In genomic region chr4:21835712-21836111, GRCh38 we compare ENCODE assay signal across 25 cellular contexts.
"Had no signal": no experiment of that assay in that cellular context is flagged by ENCODE, and none has a peak within 500 bp of the region (broad histone marks: within the 10 kb centered on the region; RNA-seq: fewer than 3 reads in every experiment).

No MANE protein-coding gene starts in this region.

- H3K4me1 ChIP-seq: heart right ventricle, left ventricle myocardium inferior, pancreas, prostate gland, spleen, thyroid gland, transverse colon, upper lobe of right lung had no signal

- H3K27ac ChIP-seq: heart right ventricle, hepatocyte, left ventricle myocardium inferior, pancreas, prostate gland, spleen, thyroid gland, transverse colon, upper lobe of right lung had no signal

- H3K27me3 ChIP-seq: heart right ventricle, hepatocyte, pancreas, spleen, thyroid gland, transverse colon, upper lobe of right lung had no signal

- FAIRE-seq: keratinocyte, pancreas, small intestine, urothelium cell line had no signal

- ATAC-seq: heart right ventricle; natural killer cell treated with Interleukin-12 subunit alpha and Interleukin-12 subunit beta and Interleukin-15 and Interleukin-18, amount 100 ng/mL, for 72 hours; pancreas; right cardiac atrium; sciatic nerve; stimulated activated effector memory CD8-positive, alpha-beta T cell treated with anti-CD3 and anti-CD28 coated beads, Interleukin-12 subunit alpha, Interleukin-12 subunit beta, amount 100 ng/mL, for 72 hours; stimulated activated naive CD8-positive, alpha-beta T cell treated with anti-CD3 and anti-CD28 coated beads, Interleukin-15, amount 100 ng/mL, for 72 hours; upper lobe of right lung had no signal

- H2AFZ ChIP-seq: hepatocyte had no signal

- DNase-seq: heart right ventricle; left ventricle myocardium inferior; mesendoderm; naive B cell; pancreas; posterior cingulate gyrus; retina; right cardiac atrium; small intestine; spleen; stimulated activated CD4-positive, alpha-beta T cell treated with anti-CD3 and anti-CD28 coated beads, Interleukin-4, amount 100 ng/mL, for 24 hours; stimulated activated naive CD4-positive, alpha-beta T cell treated with Interleukin-2 at 50 U/mL for 16 hours; stimulated activated naive CD8-positive, alpha-beta T cell treated with anti-CD3 and anti-CD28 coated beads, Interleukin-15, amount 100 ng/mL, for 72 hours; substantia nigra; thyroid gland; transverse colon; upper lobe of right lung had no signal

- H3K79me2 ChIP-seq: hepatocyte had no signal

- H3K4me3 ChIP-seq: heart right ventricle, hepatocyte, left ventricle myocardium inferior, lung, pancreas, prostate gland, spleen, thyroid gland, transverse colon, upper lobe of right lung had no signal

- H3K36me3 ChIP-seq: heart right ventricle, left ventricle myocardium inferior, pancreas, prostate gland, spleen, thyroid gland, transverse colon, upper lobe of right lung had no signal

- H3K9me3 ChIP-seq: pancreas, prostate gland, thyroid gland, transverse colon, upper lobe of right lung had no signal

- H3K4me2 ChIP-seq: hepatocyte had no signal
